ENCODE assay signal across 8 cellular contexts in genomic region chr7:28611399-28611897, GRCh38.
A peak's percentile ranks its signal among the peaks of the same experiment; 100 is the strongest.
DNase-seq lines count a peak whose midpoint lies in the region; ATAC-seq, FAIRE-seq and TF ChIP-seq lines count a peak whose summit lies in the region.
"Not testable (repeated sequence)": the region's sequence is repeated elsewhere in the genome, so short reads cannot be mapped to it uniquely, and the experiment has no call there.

No MANE protein-coding gene starts in this region.

- not testable (repeated sequence) for H3K36me3 ChIP-seq in HCT116 (ENCODE audit: control insufficient read depth in 1 of 2, insufficient read depth in 2 of 2, low read length in 2 of 2); PC-3 (ENCODE audit: low read depth, low read length); body of pancreas (replicated peaks in 1 of 2; ENCODE audit: insufficient read depth in 1 of 2, low read depth in 2 of 2); bronchial epithelial cell (ENCODE audit: control insufficient read depth, insufficient read depth, low read length); keratinocyte (ENCODE audit: control insufficient read depth in 2 of 2, extremely low read depth in 1 of 2, insufficient read depth in 2 of 2, low read length in 2 of 2); trophoblast cell (ENCODE audit: control insufficient read depth in 1 of 2, insufficient read depth in 2 of 2, low read length in 2 of 2)

- H3K4me3 ChIP-seq in A549; HCT116 (replicated peaks in 1 of 2; ENCODE audit: low read depth in 1 of 2, low read length in 2 of 2); PC-3 (ENCODE audit: low read length); body of pancreas; bronchial epithelial cell (ENCODE audit: low read depth, low read length); keratinocyte (ENCODE audit: control insufficient read depth in 2 of 3, extremely low read depth in 1 of 3, insufficient read depth in 2 of 3, low read depth in 1 of 3, low read length in 3 of 3); trophoblast cell (ENCODE audit: low read depth, low read length): not testable (repeated sequence)

- not testable (repeated sequence) for H3K9ac ChIP-seq in HCT116 (ENCODE audit: low read length); keratinocyte (ENCODE audit: control insufficient read depth, extremely low read depth, insufficient read depth, low read length); trophoblast cell (ENCODE audit: low read length)
- 0 out of 2 replicates have a peak overlapping the region, but pooled peaks have one; percentile 21 for H3K9ac ChIP-seq in PC-3 (ENCODE audit: low read length)

- H2AK5ac ChIP-seq in trophoblast cell (ENCODE audit: low read length) = not testable (repeated sequence)

- not testable (repeated sequence) for H3K18ac ChIP-seq in trophoblast cell (ENCODE audit: low read length)

- H3K9me1 ChIP-seq in keratinocyte (ENCODE audit: control insufficient read depth, extremely low read depth, insufficient read depth, low read length) = not testable (repeated sequence)

- H2BK120ac ChIP-seq in trophoblast cell (ENCODE audit: insufficient read depth, low read length, poor library complexity) = not testable (repeated sequence)

- not testable (repeated sequence) for H4K20me1 ChIP-seq in HCT116 (ENCODE audit: insufficient read depth); PC-3 (ENCODE audit: low read length); keratinocyte (ENCODE audit: control insufficient read depth, extremely low read depth, insufficient read depth, low read length)

- not testable (repeated sequence) for FAIRE-seq in A549 (lab: Jason Lieb, UNC); bronchial epithelial cell (lab: Jason Lieb, UNC); keratinocyte (lab: Jason Lieb, UNC)

- H3K4me1 ChIP-seq in A549 (peaks cover 17% of the 10 kb centered on the region), HCT116 (ENCODE audit: control insufficient read depth in 1 of 2, insufficient read depth in 2 of 2, low read length in 2 of 2) (peaks cover 18 to 30% of the 10 kb centered on the region in 2 experiments), PC-3 (ENCODE audit: insufficient read depth, low read length) (peaks cover 35% of the 10 kb centered on the region), keratinocyte (ENCODE audit: control insufficient read depth, extremely low read depth, insufficient read depth, low read length) (peaks cover 16% of the 10 kb centered on the region)
- not testable (repeated sequence) for H3K4me1 ChIP-seq in body of pancreas; trophoblast cell (ENCODE audit: control insufficient read depth in 1 of 2, insufficient read depth in 2 of 2, low read length in 2 of 2)

- TF ChIP-seq RAD21 in A549 (conservative IDR thresholded peaks at IDR 0.05 in 1 of 2, IDR thresholded peaks at IDR 0.05 in 1 of 2); HCT116 (IDR thresholded peaks at IDR 0.05; ENCODE audit: low read depth): not testable (repeated sequence)

- not testable (repeated sequence) for H3K4ac ChIP-seq in trophoblast cell (ENCODE audit: low read depth, low read length)

- TF ChIP-seq CTCF in A549 (IDR thresholded peaks at IDR 0.05); HCT116 (IDR thresholded peaks at IDR 0.05 in 2 of 3, conservative IDR thresholded peaks at IDR 0.05 in 1 of 3; ENCODE audit: borderline replicate concordance in 1 of 3, insufficient read depth in 1 of 3, low read depth in 2 of 3, low read length in 2 of 3); PC-3 (conservative IDR thresholded peaks at IDR 0.05; ENCODE audit: low read depth, low read length); body of pancreas (IDR thresholded peaks at IDR 0.05); bronchial epithelial cell (IDR thresholded peaks at IDR 0.05; ENCODE audit: insufficient read depth, low read length, severe bottlenecking); keratinocyte (optimal IDR thresholded peaks at IDR 0.05 in 1 of 3, IDR thresholded peaks at IDR 0.05 in 1 of 3, conservative IDR thresholded peaks at IDR 0.05 in 1 of 3; ENCODE audit: extremely low read depth in 1 of 3, insufficient read depth in 2 of 3, low read length in 3 of 3): not testable (repeated sequence)

- H3K4me2 ChIP-seq in A549; trophoblast cell (ENCODE audit: low read length): not testable (repeated sequence)
- H3K4me2 ChIP-seq in HCT116 (ENCODE audit: low read length) = peak overlapping the region; percentile 56
- H3K4me2 ChIP-seq in PC-3 (ENCODE audit: low read length) = peak overlapping the region; percentile 46; the same call in 1 of the 2 replicates
- peak overlapping the region; percentile 19 for H3K4me2 ChIP-seq in keratinocyte (ENCODE audit: control insufficient read depth, extremely low read depth, insufficient read depth, low read depth, low read length)

- not testable (repeated sequence) for DNase-seq in A549 (ENCODE audit: low read depth in 1 of 2, low spot score in 1 of 2); HCT116 (ENCODE audit: low read depth, low spot score); body of pancreas; keratinocyte (ENCODE audit: low read depth, low spot score)
- DNase-seq in PC-3 (peak; percentile 64), bronchial epithelial cell (ENCODE audit: low read depth) (peak; percentile 55), trophoblast cell (peak; percentile 60 to 77)

- H3K9me3 ChIP-seq in A549; HCT116 (ENCODE audit: control insufficient read depth in 1 of 2, insufficient read depth in 1 of 2, low read depth in 1 of 2, low read length in 2 of 2); PC-3 (ENCODE audit: low read length); body of pancreas; keratinocyte (ENCODE audit: control insufficient read depth, low read depth, low read length); trophoblast cell (ENCODE audit: insufficient read depth, low read depth, low read length): not testable (repeated sequence)

- H3K79me1 ChIP-seq in trophoblast cell (ENCODE audit: low read length) = not testable (repeated sequence)

- H3F3A ChIP-seq in PC-3 (ENCODE audit: low read length, unreplicated experiment) = not testable (repeated sequence)

- TF ChIP-seq EP300 in A549 (IDR thresholded peaks at IDR 0.05) = not testable (repeated sequence)

- H4K8ac ChIP-seq in trophoblast cell (ENCODE audit: low read depth, low read length) = not testable (repeated sequence)

- not testable (repeated sequence) for H2BK12ac ChIP-seq in trophoblast cell (ENCODE audit: low read length)

- 63% methylated on average over 4 of the region's 4 CpGs for WGBS in A549 (ENCODE audit: missing lambda C conversion rate)
- 83 to 84% methylated on average over 4 of the region's 4 CpGs for WGBS in body of pancreas, 2 donors
- WGBS in trophoblast cell (ENCODE audit: extremely low coverage, insufficient coverage, insufficient read length) = 100% methylated on average over 1 of the region's 4 CpGs

- ATAC-seq in A549, PC-3, body of pancreas: not testable (repeated sequence)
- ATAC-seq in HCT116 (peak; percentile 8; the same call in 1 of the 2 replicates), esophagus mucosa (peak; percentile 72)

- CTCF ChIA-PET in A549 (lab: Yijun Ruan, JAX) = not testable (repeated sequence)
- CTCF ChIA-PET in HCT116 (lab: Charles Lee) = interaction anchor here (0.6 to 1.1 kb wide), 3 partner anchors 13 to 248 kb away, joined by 3 to 4 read pairs (median 4); no protein-coding TSS in a partner anchor
- CTCF ChIA-PET in PC-3 (lab: Charles Lee) = interaction anchor here (0.6 kb wide), 1 partner anchor 316 kb away, joined by 5 read pairs; no protein-coding TSS in a partner anchor

- POLR2A ChIA-PET in A549 (lab: Yijun Ruan, JAX); PC-3 (lab: Charles Lee; ENCODE audit: unreplicated experiment): not testable (repeated sequence)
- POLR2A ChIA-PET in HCT116 (lab: Charles Lee) = interaction anchor here (0.6 kb wide), 1 partner anchor 37 kb away, joined by 3 read pairs; no protein-coding TSS in a partner anchor

- H4K91ac ChIP-seq in trophoblast cell (ENCODE audit: low read depth, low read length) = not testable (repeated sequence)

- peak overlapping the region; percentile 56 for H2AFZ ChIP-seq in HCT116 (ENCODE audit: low read depth, low read length, poor library complexity, severe bottlenecking)
- not testable (repeated sequence) for H2AFZ ChIP-seq in PC-3 (ENCODE audit: low read length); keratinocyte (ENCODE audit: control insufficient read depth, low read length); trophoblast cell (ENCODE audit: insufficient read depth, low read length, poor library complexity)

- not testable (repeated sequence) for TF ChIP-seq POLR2A in A549 (IDR thresholded peaks at IDR 0.05; ENCODE audit: low read length); HCT116 (IDR thresholded peaks at IDR 0.05; ENCODE audit: borderline replicate concordance, extremely low read depth, insufficient read depth, insufficient read length); body of pancreas (IDR thresholded peaks at IDR 0.05)

- dilution Hi-C loops in keratinocyte (cut with MboI; ENCODE audit: extremely low pct_ligation_motif_present, low sequenced_read_pairs) = not testable (repeated sequence)

- H3K14ac ChIP-seq in trophoblast cell (ENCODE audit: low read length) = not testable (repeated sequence)

- H3K9me2 ChIP-seq in HCT116 (ENCODE audit: insufficient read depth); PC-3 (replicated peaks; ENCODE audit: low read length): not testable (repeated sequence)

- BruUV-seq in HCT116 (replicated peaks; lab: Mats Ljungman, UMichigan); PC-3 (replicated peaks; lab: Mats Ljungman, UMichigan): not testable (repeated sequence)

- not testable (repeated sequence) for H3K27ac ChIP-seq in A549; trophoblast cell (ENCODE audit: low read depth, low read length)
- H3K27ac ChIP-seq in HCT116 (ENCODE audit: low read depth, low read length) = peak overlapping the region; percentile 9; the same call in 1 of the 2 replicates
- peak overlapping the region; percentile 81 for H3K27ac ChIP-seq in PC-3 (ENCODE audit: low read length)
- peak overlapping the region in 3 of 4 donors; percentile 48 to 67 (median 56) for H3K27ac ChIP-seq in body of pancreas
- peak overlapping the region; percentile 23 for H3K27ac ChIP-seq in keratinocyte (ENCODE audit: control insufficient read depth, insufficient read depth, low read length)

- intact Hi-C loops in HCT116 (cut with micrococcal nuclease); body of pancreas (cut with DNase I): not testable (repeated sequence)
- intact Hi-C loops in PC-3 (cut with micrococcal nuclease) = loop anchor here (5.0 kb wide), 1 partner anchor 39 kb away; no protein-coding TSS in a partner anchor

- RAD21 ChIA-PET in HCT116 (lab: Charles Lee; ENCODE audit: low non-redundant PET in 1 of 2, low total read pairs in 2 of 2, uncharacterized antibody in 2 of 2, unreplicated experiment in 2 of 2) = interaction anchor here in 1 of 2 experiments (0.7 kb wide), 1 partner anchor 15 kb away, joined by 3 read pairs; no protein-coding TSS in a partner anchor

- H3K79me2 ChIP-seq in HCT116 (ENCODE audit: insufficient read depth, low read length); PC-3 (ENCODE audit: low read length); keratinocyte (ENCODE audit: control insufficient read depth, insufficient read depth, low read length); trophoblast cell (ENCODE audit: control insufficient read depth, insufficient read depth, low read length, poor library complexity): not testable (repeated sequence)

- not testable (repeated sequence) for H3K27me3 ChIP-seq in HCT116 (ENCODE audit: insufficient read depth, low read length); PC-3 (ENCODE audit: low read length); body of pancreas; bronchial epithelial cell (ENCODE audit: control insufficient read depth, insufficient read depth, low read length); keratinocyte (ENCODE audit: control insufficient read depth, extremely low read depth, insufficient read depth, low read length); trophoblast cell (ENCODE audit: insufficient read depth, low read length)

- not testable (repeated sequence) for H4K12ac ChIP-seq in trophoblast cell (ENCODE audit: low read depth, low read length)

- H2BK5ac ChIP-seq in trophoblast cell (ENCODE audit: low read depth, low read length, poor library complexity) = not testable (repeated sequence)

- H3K23ac ChIP-seq in trophoblast cell (ENCODE audit: low read length) = not testable (repeated sequence)
